ENCODE assay signal across 13 cellular contexts in the genomic region with DNA sequence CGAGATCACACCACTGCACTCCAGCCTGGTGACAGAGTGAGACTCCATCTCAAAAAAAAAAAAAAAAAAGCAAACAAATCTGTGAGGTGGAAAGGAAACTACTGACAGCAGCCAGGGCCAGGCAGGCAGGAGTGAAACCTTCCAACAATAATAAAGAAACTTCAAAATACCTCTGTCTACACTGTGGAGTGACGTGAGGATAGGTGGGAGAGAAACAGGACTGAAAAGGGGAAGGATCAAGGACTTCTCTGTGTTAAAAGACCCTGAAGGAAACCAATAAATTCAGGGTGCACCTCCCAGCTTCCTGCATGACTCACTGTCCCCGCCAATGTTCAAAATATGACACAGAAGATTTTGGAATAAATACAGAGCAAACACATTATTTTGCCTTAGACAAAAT.
DNase-seq lines count a peak whose midpoint lies in the region; ATAC-seq and TF ChIP-seq lines count a peak whose summit lies in the region.
"Had no signal": no experiment of that assay in that cellular context is flagged by ENCODE, and none has a peak within 500 bp of the region (broad histone marks: within the 10 kb centered on the region; RNA-seq: fewer than 3 reads in every experiment).

No MANE protein-coding gene starts in this region.

- no peaks in the 10 kb centered on the region for H3K79me2 ChIP-seq in osteoblast (ENCODE audit: insufficient read depth, low read length)

- no peak overlapping the region for H3K27ac ChIP-seq in osteoblast (ENCODE audit: low read depth, low read length)
- H3K27ac ChIP-seq: heart right ventricle, upper lobe of left lung had no signal

- no peaks in the 10 kb centered on the region for H3K36me3 Mint-ChIP-seq in T-helper 17 cell (ENCODE audit: low read depth)

- peaks cover 18% of the 10 kb centered on the region for H3K4me1 Mint-ChIP-seq in T-helper 17 cell

- ATAC-seq in GM21825 (IDR thresholded peaks at IDR 0.05; ENCODE audit: unreplicated experiment) (peak; percentile 64), T-helper 17 cell (peak; percentile 30), GM18517 (IDR thresholded peaks at IDR 0.05; ENCODE audit: unreplicated experiment) (no peak)
- ATAC-seq: heart right ventricle had no signal

- H3K27me3 ChIP-seq in osteoblast (ENCODE audit: insufficient read depth, low read length) = no peaks in the 10 kb centered on the region
- H3K27me3 ChIP-seq: heart right ventricle, upper lobe of left lung had no signal

- no peak overlapping the region for H3K4me2 ChIP-seq in osteoblast (ENCODE audit: insufficient read depth, low read length)

- H3K36me3 ChIP-seq in osteoblast (ENCODE audit: insufficient read depth, low read length) = peaks cover 3% of the 10 kb centered on the region
- H3K36me3 ChIP-seq: heart right ventricle had no signal

- H4K20me1 ChIP-seq in osteoblast (ENCODE audit: insufficient read depth, low read length) = no peaks in the 10 kb centered on the region

- H3K4me3 ChIP-seq in choroid plexus epithelial cell (ENCODE audit: low read depth, low read length) (no peak overlapping the region), osteoblast (ENCODE audit: insufficient read depth, low read length) (no peak overlapping the region)
- H3K4me3 ChIP-seq: heart right ventricle, lung, upper lobe of left lung had no signal

- TF ChIP-seq CTCF in GM10266 (IDR thresholded peaks at IDR 0.05; ENCODE audit: control insufficient read depth, insufficient read depth, low read depth, missing control alignments) = no peak
- no peak for TF ChIP-seq CTCF in choroid plexus epithelial cell (conservative IDR thresholded peaks at IDR 0.05; ENCODE audit: low read depth, low read length)
- TF ChIP-seq CTCF in osteoblast (IDR thresholded peaks at IDR 0.05; ENCODE audit: extremely low read depth, low read depth, low read length) = no peak

- DNase-seq in GM10266 (ENCODE audit: extremely low spot score) = peak; percentile 29
- no peak for DNase-seq in T-helper 17 cell
- peak; percentile 14 for DNase-seq in choroid plexus epithelial cell (ENCODE audit: low read depth)
- no peak for DNase-seq in NCI-H1105 treated with DMSO at 0.1 percent for 48 hours (lab: John Stamatoyannopoulos, UW)
- DNase-seq in osteoblast (ENCODE audit: insufficient read length, low spot score, missing footprints) = no peak
- DNase-seq: anterior cingulate cortex, Caco-2, heart right ventricle, upper lobe of left lung had no signal

- peaks cover 40% of the 10 kb centered on the region for H3K27me3 Mint-ChIP-seq in T-helper 17 cell
- H3K27me3 Mint-ChIP-seq: progenitor cell of endocrine pancreas had no signal

- H2AFZ ChIP-seq in osteoblast (ENCODE audit: low read length) = no peak overlapping the region

- no peaks in the 10 kb centered on the region for H3K4me1 ChIP-seq in osteoblast (ENCODE audit: insufficient read depth, low read length)
- H3K4me1 ChIP-seq: heart right ventricle, upper lobe of left lung had no signal

- H3K9me3 ChIP-seq in T-helper 17 cell (ENCODE audit: control insufficient read depth, low read length, poor library complexity, severe bottlenecking) (no peaks in the 10 kb centered on the region), osteoblast (ENCODE audit: low read depth, low read length) (no peaks in the 10 kb centered on the region)
- H3K9me3 ChIP-seq: Caco-2, heart right ventricle, upper lobe of left lung had no signal

- no peak overlapping the region for H3K27ac Mint-ChIP-seq in T-helper 17 cell
- H3K27ac Mint-ChIP-seq: progenitor cell of endocrine pancreas had no signal

- H3K4me3 Mint-ChIP-seq in T-helper 17 cell = peak overlapping the region; percentile 25

Comparison
In these comparisons a context has a peak if more than half of its experiments do, and no peak if none do; other contexts are left out.
1. DNase-seq: peak in GM10266 (single experiment) and choroid plexus epithelial cell (single experiment); none in T-helper 17 cell (0 of 3), NCI-H1105 treated with DMSO at 0.1 percent for 48 hours (single experiment) and osteoblast (single experiment).